ENCODE assay signal across 1 cellular context in the genomic region with DNA sequence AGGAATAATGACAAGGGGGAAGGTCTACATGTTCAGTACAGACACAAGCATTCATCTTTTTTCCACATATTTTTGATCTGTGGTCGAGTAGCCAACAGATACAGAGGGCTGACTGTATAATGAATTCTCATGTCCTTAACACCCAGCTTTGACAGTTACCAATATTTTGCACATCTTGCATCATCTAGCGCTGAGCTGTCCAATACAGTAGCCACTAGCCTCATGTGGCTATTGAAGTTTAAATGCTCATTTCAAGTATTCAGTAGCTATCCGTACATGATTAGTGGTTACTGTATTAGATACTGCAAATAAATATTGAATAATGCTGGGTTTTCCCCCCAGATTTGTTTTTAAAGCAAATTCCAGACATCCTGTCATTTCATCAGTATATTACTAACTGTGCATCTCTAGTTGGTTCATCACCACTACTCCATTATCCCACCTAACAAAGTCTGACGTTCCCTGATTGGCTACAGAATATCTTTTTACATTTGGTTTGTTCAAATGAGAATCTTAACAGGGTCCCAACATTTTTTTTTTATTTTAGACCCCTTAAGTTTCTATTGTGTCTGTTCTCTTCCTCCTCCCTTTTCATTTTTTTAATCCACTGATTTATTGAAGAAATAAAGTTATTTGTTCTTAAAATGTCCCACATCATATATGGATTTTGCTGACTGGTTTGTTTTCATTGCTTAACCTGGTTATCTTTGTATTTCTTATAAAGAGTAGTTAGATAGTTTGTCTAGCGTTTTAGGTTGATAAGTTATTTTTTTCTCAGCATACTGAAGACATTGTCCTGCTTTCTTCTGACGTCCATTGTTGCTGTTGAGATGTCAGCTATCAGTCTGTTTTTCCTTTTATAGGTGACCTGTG.
TF ChIP-seq lines count a peak whose summit lies in the region.

No MANE protein-coding gene starts in this region.

TF ChIP-seq in IMR-90, 13 proteins besides CTCF, POLR2A, EP300 and RAD21 (continued from another document):
- TF ChIP-seq, protein P1, sequence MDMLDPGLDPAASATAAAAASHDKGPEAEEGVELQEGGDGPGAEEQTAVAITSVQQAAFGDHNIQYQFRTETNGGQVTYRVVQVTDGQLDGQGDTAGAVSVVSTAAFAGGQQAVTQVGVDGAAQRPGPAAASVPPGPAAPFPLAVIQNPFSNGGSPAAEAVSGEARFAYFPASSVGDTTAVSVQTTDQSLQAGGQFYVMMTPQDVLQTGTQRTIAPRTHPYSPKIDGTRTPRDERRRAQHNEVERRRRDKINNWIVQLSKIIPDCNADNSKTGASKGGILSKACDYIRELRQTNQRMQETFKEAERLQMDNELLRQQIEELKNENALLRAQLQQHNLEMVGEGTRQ (IDR thresholded peaks at IDR 0.05; ENCODE audit: low read depth, low read length), result no peak
